ENCODE assay signal across 1 cellular context in genomic region chr11:130932086-130932712, GRCh38.
TF ChIP-seq lines count a peak whose summit lies in the region.

No MANE protein-coding gene starts in this region.

TF ChIP-seq in HepG2, 621 proteins besides CTCF, POLR2A, EP300 and RAD21 (continued from another document):
- TF ChIP-seq FOXK2 (IDR thresholded peaks at IDR 0.05): no peak
